ENCODE assay signal across 2 cellular contexts in the genomic region with DNA sequence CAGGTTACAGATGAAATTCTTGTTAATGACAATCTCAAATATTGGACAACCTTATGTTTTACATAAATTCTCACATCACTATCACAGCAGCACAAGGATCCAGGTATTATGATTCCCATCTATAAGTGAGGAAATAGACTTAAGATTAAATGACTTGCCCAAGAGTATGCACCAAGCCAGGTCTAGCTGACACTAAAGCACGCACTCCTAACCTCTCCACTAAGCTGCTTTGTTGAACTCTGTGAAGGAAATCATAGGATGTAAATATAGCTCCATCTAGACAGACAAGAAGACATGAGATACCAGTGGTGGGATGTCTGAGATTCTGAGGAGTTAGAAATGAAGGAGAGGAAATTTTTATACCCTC.
TF ChIP-seq lines count a peak whose summit lies in the region.

No MANE protein-coding gene starts in this region.

TF ChIP-seq in IMR-90, 13 proteins besides CTCF, POLR2A, EP300 and RAD21:
- TF ChIP-seq NFE2L2 (IDR thresholded peaks at IDR 0.05; ENCODE audit: low read depth, low read length) (no peak), CEBPB (IDR thresholded peaks at IDR 0.05; ENCODE audit: low read depth, low read length) (0 out of 2 replicates have a peak, but pooled peaks have one; percentile 18), MAZ (IDR thresholded peaks at IDR 0.05; ENCODE audit: borderline replicate concordance, low read depth, low read length) (no peak), MXI1 (IDR thresholded peaks at IDR 0.05; ENCODE audit: borderline replicate concordance, low read depth, low read length) (no peak), SMC3 (IDR thresholded peaks at IDR 0.05; ENCODE audit: low read depth, low read length) (no peak), FOS (IDR thresholded peaks at IDR 0.05; ENCODE audit: low read depth, low read length) (no peak)
- TF ChIP-seq, protein P1, sequence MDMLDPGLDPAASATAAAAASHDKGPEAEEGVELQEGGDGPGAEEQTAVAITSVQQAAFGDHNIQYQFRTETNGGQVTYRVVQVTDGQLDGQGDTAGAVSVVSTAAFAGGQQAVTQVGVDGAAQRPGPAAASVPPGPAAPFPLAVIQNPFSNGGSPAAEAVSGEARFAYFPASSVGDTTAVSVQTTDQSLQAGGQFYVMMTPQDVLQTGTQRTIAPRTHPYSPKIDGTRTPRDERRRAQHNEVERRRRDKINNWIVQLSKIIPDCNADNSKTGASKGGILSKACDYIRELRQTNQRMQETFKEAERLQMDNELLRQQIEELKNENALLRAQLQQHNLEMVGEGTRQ (IDR thresholded peaks at IDR 0.05; ENCODE audit: low read depth, low read length), result no peak
TF ChIP-seq in IMR-90: peak in this region for 1.

TF ChIP-seq in K562, 482 proteins besides CTCF, POLR2A, EP300 and RAD21:
- TF ChIP-seq, protein P2, sequence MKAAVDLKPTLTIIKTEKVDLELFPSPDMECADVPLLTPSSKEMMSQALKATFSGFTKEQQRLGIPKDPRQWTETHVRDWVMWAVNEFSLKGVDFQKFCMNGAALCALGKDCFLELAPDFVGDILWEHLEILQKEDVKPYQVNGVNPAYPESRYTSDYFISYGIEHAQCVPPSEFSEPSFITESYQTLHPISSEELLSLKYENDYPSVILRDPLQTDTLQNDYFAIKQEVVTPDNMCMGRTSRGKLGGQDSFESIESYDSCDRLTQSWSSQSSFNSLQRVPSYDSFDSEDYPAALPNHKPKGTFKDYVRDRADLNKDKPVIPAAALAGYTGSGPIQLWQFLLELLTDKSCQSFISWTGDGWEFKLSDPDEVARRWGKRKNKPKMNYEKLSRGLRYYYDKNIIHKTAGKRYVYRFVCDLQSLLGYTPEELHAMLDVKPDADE (conservative IDR thresholded peaks at IDR 0.05; ENCODE audit: control insufficient read depth, low read depth, low read length), result no peak
- TF ChIP-seq NFRKB (IDR thresholded peaks at IDR 0.05; ENCODE audit: low read depth), result peak; percentile 40; the same call in 1 of the 2 replicates
TF ChIP-seq in K562: peak in this region for 1.
